9 cellular contexts compared by ENCODE assay signal in genomic region chr22:26592368-26593015, GRCh38. TPM values are rescaled to one million over a fixed set of nuclear protein-coding genes. Genes with fewer than 3 reads are reported as not detected.
DNase-seq lines count a peak whose midpoint lies in the region; ATAC-seq and TF ChIP-seq lines count a peak whose summit lies in the region.
"Had no signal": no experiment of that assay in that cellular context is flagged by ENCODE, and none has a peak within 500 bp of the region (broad histone marks: within the 10 kb centered on the region; RNA-seq: fewer than 3 reads in every experiment).

No MANE protein-coding gene starts in this region.

- H3K27ac ChIP-seq in tibial nerve = no peak overlapping the region

- no peak for TF ChIP-seq EP300 in tibial nerve (IDR thresholded peaks at IDR 0.05)

- TF ChIP-seq CTCF in foreskin fibroblast (IDR thresholded peaks at IDR 0.05; ENCODE audit: low read depth, low read length) (no peak), tibial nerve (IDR thresholded peaks at IDR 0.05) (no peak)

- H3K27ac Mint-ChIP-seq in T-helper 17 cell (peak overlapping the region; percentile 88), memory B cell (peak overlapping the region; percentile 21)

- H3K36me3 ChIP-seq in tibial nerve = no peaks in the 10 kb centered on the region

- H3K36me3 Mint-ChIP-seq in T-helper 17 cell (ENCODE audit: low read depth) = no peaks in the 10 kb centered on the region
- no peaks in the 10 kb centered on the region for H3K36me3 Mint-ChIP-seq in memory B cell

- ATAC-seq in GM18861 (IDR thresholded peaks at IDR 0.05; ENCODE audit: unreplicated experiment) (peak; percentile 41), HG02870 (IDR thresholded peaks at IDR 0.05; ENCODE audit: unreplicated experiment) (peak; percentile 43), T-helper 17 cell (peak; percentile 55), memory B cell (ENCODE audit: low read depth) (no peak)

- H3K4me3 ChIP-seq in foreskin fibroblast (ENCODE audit: low read depth in 1 of 2, low read length in 2 of 2) = no peak overlapping the region
- H3K4me3 ChIP-seq in tibial nerve = no peak overlapping the region

- H3K9me3 Mint-ChIP-seq in memory B cell = peaks cover 2% of the 10 kb centered on the region

- H3K4me3 Mint-ChIP-seq in T-helper 17 cell (peak overlapping the region; percentile 80), memory B cell (peak overlapping the region; percentile 5)

- H3K4me1 Mint-ChIP-seq in T-helper 17 cell (peaks cover 32% of the 10 kb centered on the region), memory B cell (peaks cover 29% of the 10 kb centered on the region)

- 67 to 78% methylated on average over 5 of the region's 5 CpGs for WGBS in tibial nerve, 2 donors

- TF ChIP-seq POLR2A in tibial nerve (IDR thresholded peaks at IDR 0.05) = no peak

- no peaks in the 10 kb centered on the region for H3K27me3 ChIP-seq in tibial nerve

- peaks cover 0 to 23% (median 8%) of the 10 kb centered on the region in 4 donors for H3K4me1 ChIP-seq in tibial nerve

- DNase-seq in T-helper 17 cell (peak in 1 of 3 donors; percentile 8), memory B cell (ENCODE audit: low spot score in 2 of 2) (no peak), foreskin fibroblast (no peak), tibial nerve (ENCODE audit: low spot score in 2 of 2) (no peak), D341Med (ENCODE audit: low spot score) (no peak), NCI-H2081 treated with DMSO at 0.1 percent for 48 hours (lab: John Stamatoyannopoulos, UW) (no peak)

- H3K9me3 ChIP-seq in T-helper 17 cell (ENCODE audit: control insufficient read depth, low read length, poor library complexity, severe bottlenecking) (no peaks in the 10 kb centered on the region), tibial nerve (no peaks in the 10 kb centered on the region)

- H3K27me3 Mint-ChIP-seq in T-helper 17 cell (no peaks in the 10 kb centered on the region), memory B cell (no peaks in the 10 kb centered on the region)

RNA-seq across cellular contexts. Expression of gene TPST2, which starts 2.6 kb away (rescaled TPM):
- total RNA-seq in T-helper 17 cell = 10 to 100 TPM; 18.2 to 40.7 TPM
- total RNA-seq in tibial nerve = 10 to 100 TPM; 39.1 to 83.4 (median 60.6) TPM

RNA-seq across cellular contexts. Expression of gene CRYBB1, which starts 25.3 kb away (rescaled TPM):
- total RNA-seq in T-helper 17 cell (not detected), tibial nerve (1 to 10 TPM in 3 of 4 donors, under 1 TPM in 1; 0.84 to 4.8 (median 1.8) TPM)
- total RNA-seq: M059J had no signal

RNA-seq across cellular contexts. Expression of gene CRYBA4, which starts 29.3 kb away (rescaled TPM):
- not detected for total RNA-seq in T-helper 17 cell
- total RNA-seq in tibial nerve = not detected
- total RNA-seq: M059J had no signal
